10 cellular contexts compared by ENCODE assay signal in genomic region chr22:25112538-25113253, GRCh38.
DNase-seq lines count a peak whose midpoint lies in the region; ATAC-seq and TF ChIP-seq lines count a peak whose summit lies in the region.
"Had no signal": no experiment of that assay in that cellular context is flagged by ENCODE, and none has a peak within 500 bp of the region (broad histone marks: within the 10 kb centered on the region; RNA-seq: fewer than 3 reads in every experiment).

No MANE protein-coding gene starts in this region.

- peaks cover 27% of the 10 kb centered on the region for H3K4me1 ChIP-seq in ES-I3 (ENCODE audit: insufficient read depth, low read length)
- H3K4me1 ChIP-seq in prostate gland (replicated peaks): peaks cover 3% of the 10 kb centered on the region

- peak overlapping the region; percentile 45 to 50 for H3K4me3 ChIP-seq in prostate gland
- H3K4me3 ChIP-seq: K562 had no signal

- no peaks in the 10 kb centered on the region for H3K27me3 ChIP-seq in prostate gland (replicated peaks; ENCODE audit: insufficient read depth)

- no peak overlapping the region for H3K27ac Mint-ChIP-seq in activated naive CD8-positive, alpha-beta T cell
- no peak overlapping the region for H3K27ac Mint-ChIP-seq in immature natural killer cell

- H3K9ac ChIP-seq in ES-I3 (ENCODE audit: low read depth, low read length): peak overlapping the region; percentile 61; the same call in 1 of the 2 replicates

- no peak for TF ChIP-seq POLR2A in prostate gland (IDR thresholded peaks at IDR 0.05)

- no peaks in the 10 kb centered on the region for H3K9me3 Mint-ChIP-seq in activated naive CD8-positive, alpha-beta T cell (ENCODE audit: low read depth)
- H3K9me3 Mint-ChIP-seq in immature natural killer cell: no peaks in the 10 kb centered on the region

- TF ChIP-seq CTCF in prostate gland (IDR thresholded peaks at IDR 0.05): no peak

- H3K36me3 Mint-ChIP-seq in activated naive CD8-positive, alpha-beta T cell: no peaks in the 10 kb centered on the region
- no peaks in the 10 kb centered on the region for H3K36me3 Mint-ChIP-seq in immature natural killer cell

- no peak for ATAC-seq in HG03135 (IDR thresholded peaks at IDR 0.05; ENCODE audit: unreplicated experiment)
- ATAC-seq in HG02938 (IDR thresholded peaks at IDR 0.05; ENCODE audit: unreplicated experiment): no peak
- ATAC-seq: K562 had no signal

- DNase-seq in immature natural killer cell (no peak), prostate gland (ENCODE audit: low spot score) (no peak), GF-D8 (lab: John Stamatoyannopoulos, UW) (no peak), NAMALWA (ENCODE audit: low spot score) (no peak)
- DNase-seq: NCI-H526 had no signal

- peak overlapping the region; percentile 81 for H3K4me3 Mint-ChIP-seq in activated naive CD8-positive, alpha-beta T cell
- H3K4me3 Mint-ChIP-seq in immature natural killer cell: peak overlapping the region; percentile 44 to 94 (median 62)

- H3K27me3 Mint-ChIP-seq in activated naive CD8-positive, alpha-beta T cell: no peaks in the 10 kb centered on the region
- peaks cover 0 to 2% (median 2%) of the 10 kb centered on the region in 3 donors for H3K27me3 Mint-ChIP-seq in immature natural killer cell (ENCODE audit: low read depth in 3 of 3)

- H3K9me3 ChIP-seq in ES-I3 (ENCODE audit: control insufficient read depth, insufficient read depth, low read length) (no peaks in the 10 kb centered on the region), prostate gland (no peaks in the 10 kb centered on the region)

- H3K36me3 ChIP-seq in ES-I3 (ENCODE audit: insufficient read depth, low read length): no peaks in the 10 kb centered on the region; the same call in 1 of the 2 replicates
- H3K36me3 ChIP-seq in prostate gland: no peaks in the 10 kb centered on the region

- intact Hi-C loops in prostate gland (cut with DNase I): no loop called here

- peaks cover 21% of the 10 kb centered on the region for H3K4me1 Mint-ChIP-seq in activated naive CD8-positive, alpha-beta T cell (ENCODE audit: low read depth)
- H3K4me1 Mint-ChIP-seq in immature natural killer cell: peaks cover 17 to 18% of the 10 kb centered on the region in 2 donors

- peak overlapping the region; percentile 81 to 82 for H3K27ac ChIP-seq in prostate gland

- WGBS in prostate gland: 54% methylated on average over 20 of the region's 20 CpGs
